24 cellular contexts compared by ENCODE assay signal in genomic region chr2:169512525-169512924, GRCh38. TPM values are rescaled to one million over a fixed set of nuclear protein-coding genes. Genes with fewer than 3 reads are reported as not detected.
A peak's percentile ranks its signal among the peaks of the same experiment; 100 is the strongest.
DNase-seq lines count a peak whose midpoint lies in the region; ATAC-seq and TF ChIP-seq lines count a peak whose summit lies in the region.
"Had no signal": no experiment of that assay in that cellular context is flagged by ENCODE, and none has a peak within 500 bp of the region (broad histone marks: within the 10 kb centered on the region; RNA-seq: fewer than 3 reads in every experiment).

No MANE protein-coding gene starts in this region.

- no peaks in the 10 kb centered on the region for H3K36me3 Mint-ChIP-seq in immature natural killer cell

- intact Hi-C loops in Right ventricle myocardium superior (cut with DNase I) = no loop called here

- H3K27me3 Mint-ChIP-seq in immature natural killer cell (ENCODE audit: low read depth in 3 of 3) = peaks cover 0 to 8% (median 0%) of the 10 kb centered on the region in 3 donors
- H3K27me3 Mint-ChIP-seq: central memory CD8-positive, alpha-beta T cell had no signal

- H3K9me3 Mint-ChIP-seq in immature natural killer cell = no peaks in the 10 kb centered on the region
- H3K9me3 Mint-ChIP-seq: central memory CD8-positive, alpha-beta T cell had no signal

- H3K4me1 ChIP-seq in cardiac muscle cell (ENCODE audit: low read depth) = peaks cover 23% of the 10 kb centered on the region
- peaks cover 20% of the 10 kb centered on the region for H3K4me1 ChIP-seq in adipocyte (ENCODE audit: control insufficient read depth, insufficient read depth, low read length)
- H3K4me1 ChIP-seq in right atrium auricular region = peaks cover 0 to 9% of the 10 kb centered on the region in 2 donors
- H3K4me1 ChIP-seq in skeletal muscle satellite cell (ENCODE audit: control insufficient read depth, insufficient read depth, low read length) = peaks cover 46% of the 10 kb centered on the region

- H3K36me3 ChIP-seq in cardiac muscle cell = no peaks in the 10 kb centered on the region
- no peaks in the 10 kb centered on the region for H3K36me3 ChIP-seq in adipocyte (ENCODE audit: control insufficient read depth, insufficient read depth, low read length, severe bottlenecking)
- H3K36me3 ChIP-seq in right atrium auricular region = no peaks in the 10 kb centered on the region
- H3K36me3 ChIP-seq in skeletal muscle satellite cell (ENCODE audit: insufficient read depth, low read length) = no peaks in the 10 kb centered on the region
- H3K36me3 ChIP-seq: esophagus muscularis mucosa, vagina had no signal

- no peak overlapping the region for H3K4me3 Mint-ChIP-seq in immature natural killer cell
- H3K4me3 Mint-ChIP-seq: central memory CD8-positive, alpha-beta T cell had no signal

- H3K27ac Mint-ChIP-seq in immature natural killer cell = no peak overlapping the region

- H3K27me3 ChIP-seq in cardiac muscle cell (no peaks in the 10 kb centered on the region), adipocyte (replicated peaks; ENCODE audit: control insufficient read depth, insufficient read depth, low read length) (no peaks in the 10 kb centered on the region), right atrium auricular region (no peaks in the 10 kb centered on the region), skeletal muscle satellite cell (ENCODE audit: control insufficient read depth, insufficient read depth, low read length) (no peaks in the 10 kb centered on the region)
- H3K27me3 ChIP-seq: esophagus muscularis mucosa, vagina had no signal

- H3K4me1 Mint-ChIP-seq in immature natural killer cell = no peaks in the 10 kb centered on the region
- H3K4me1 Mint-ChIP-seq: central memory CD8-positive, alpha-beta T cell had no signal

- H3K9me3 ChIP-seq in cardiac muscle cell (ENCODE audit: low read depth) (no peaks in the 10 kb centered on the region), adipocyte (ENCODE audit: control insufficient read depth, low read length) (no peaks in the 10 kb centered on the region), right atrium auricular region (no peaks in the 10 kb centered on the region), skeletal muscle satellite cell (replicated peaks; ENCODE audit: low read length) (no peaks in the 10 kb centered on the region)
- H3K9me3 ChIP-seq: esophagus muscularis mucosa, vagina had no signal

- no peak for TF ChIP-seq CTCF in cardiac muscle cell (IDR thresholded peaks at IDR 0.05; ENCODE audit: low read depth, low read length)
- no peak for TF ChIP-seq CTCF in right atrium auricular region (IDR thresholded peaks at IDR 0.05)

- H3K4me2 ChIP-seq in skeletal muscle satellite cell (ENCODE audit: low read length) = peak overlapping the region; percentile 72

- ATAC-seq in Right ventricle myocardium superior (ENCODE audit: poor library complexity) (no peak), GM21390 (IDR thresholded peaks at IDR 0.05; ENCODE audit: unreplicated experiment) (no peak)

- DNase-seq in cardiac muscle cell (ENCODE audit: low read depth in 1 of 2, low spot score in 1 of 2) = no peak
- no peak for DNase-seq in Right ventricle myocardium superior
- peak; percentile 14 for DNase-seq in adipocyte (ENCODE audit: low read depth)
- no peak for DNase-seq in right atrium auricular region (ENCODE audit: low spot score)
- no peak for DNase-seq in immature natural killer cell
- no peak for DNase-seq in germinal center (ENCODE audit: low spot score)
- DNase-seq: activated CD8-positive, alpha-beta memory T cell treated with anti-CD3 and anti-CD28 coated beads, Interleukin-2, amount 50 U/mL, for 48 hours; activated effector memory CD4-positive, alpha-beta T cell treated with anti-CD3 and anti-CD28 coated beads, Interleukin-2, amount 50 U/mL, for 16 hours; C1 segment of cervical spinal cord; effector CD4-positive, alpha-beta T cell; H7; islet precursor cell; NCI-H187 treated with DMSO at 0.1 percent for 48 hours; NCI-H446; posterior cingulate gyrus; SHP77; stimulated activated CD4-positive, alpha-beta T cell treated with anti-CD3 and anti-CD28 coated beads, Interleukin-12 subunit alpha, Interleukin-12 subunit beta, amount 100 ng/mL, for 4 hours; substantia nigra; T-helper 1 cell had no signal

- H3K27ac ChIP-seq in cardiac muscle cell (no peak overlapping the region), right atrium auricular region (peak overlapping the region; percentile 60 to 80)
- H3K27ac ChIP-seq: esophagus muscularis mucosa, vagina had no signal

- H3K4me3 ChIP-seq in cardiac muscle cell = peak overlapping the region; percentile 20
- no peak overlapping the region for H3K4me3 ChIP-seq in adipocyte (ENCODE audit: low read length)
- peak overlapping the region; percentile 40 to 41 for H3K4me3 ChIP-seq in right atrium auricular region
- peak overlapping the region; percentile 66 for H3K4me3 ChIP-seq in skeletal muscle satellite cell (ENCODE audit: low read length)
- H3K4me3 ChIP-seq: vagina had no signal

- H3K9ac ChIP-seq in adipocyte (ENCODE audit: low read length) (no peak overlapping the region), skeletal muscle satellite cell (ENCODE audit: low read depth, low read length) (peak overlapping the region; percentile 78)

RNA-seq across cellular contexts. Expression of gene KLHL41, which starts 3.0 kb away (rescaled TPM):
- 33.1 and 56.3 TPM in 2 replicates for total RNA-seq in cardiac muscle cell
- 12.3 and 14.7 TPM in 2 replicates for polyA plus RNA-seq in cardiac muscle cell
- 139 TPM for total RNA-seq in Right ventricle myocardium superior
- 100 to 1,000 TPM in 1 of 2 donors, 10 to 100 TPM in 1; 44.0 to 122 TPM for total RNA-seq in right atrium auricular region
- total RNA-seq in skeletal muscle satellite cell (2012; rRNA removed) = 3.5 and 15.7 TPM in 2 replicates
- polyA plus RNA-seq in immature natural killer cell = not detected
- total RNA-seq: H7 had no signal

RNA-seq across cellular contexts. Expression of gene BBS5, which starts 33.2 kb away (rescaled TPM):
- total RNA-seq in cardiac muscle cell (6.9 and 8.4 TPM in 2 replicates), Right ventricle myocardium superior (7.4 TPM), right atrium auricular region (1 to 10 TPM; 4.2 to 7.0 TPM)
- polyA plus RNA-seq in cardiac muscle cell (8.9 and 14.0 TPM in 2 replicates), immature natural killer cell (under 1 TPM in 2 of 3 donors, not detected in 1; 0.51 to 0.69 TPM)
- total RNA-seq in skeletal muscle satellite cell (2012; rRNA removed) = 4.3 and 6.1 TPM in 2 replicates
